In the genomic region with DNA sequence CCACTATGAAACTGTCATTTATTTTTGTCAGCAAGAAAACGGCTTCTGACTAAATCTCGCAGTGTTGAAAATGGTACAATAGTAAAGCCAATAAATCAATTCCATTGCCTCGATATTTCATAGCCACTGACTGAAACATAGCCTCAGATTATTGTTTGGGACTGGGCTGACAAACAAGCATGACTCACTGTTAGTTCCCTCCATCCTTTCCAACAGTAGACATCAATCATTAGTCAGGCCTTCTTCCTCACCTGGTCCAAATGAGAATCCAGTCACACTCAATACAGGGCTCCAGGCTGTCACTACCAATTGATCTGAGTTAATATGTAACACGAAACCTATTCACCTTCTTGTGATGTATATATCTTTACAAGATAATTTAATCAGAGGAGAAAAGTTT, we compare ENCODE assay signal across 19 cellular contexts.
DNase-seq lines count a peak whose midpoint lies in the region; ATAC-seq, FAIRE-seq and TF ChIP-seq lines count a peak whose summit lies in the region.
"Had no signal": no experiment of that assay in that cellular context is flagged by ENCODE, and none has a peak within 500 bp of the region (broad histone marks: within the 10 kb centered on the region; RNA-seq: fewer than 3 reads in every experiment).

No MANE protein-coding gene starts in this region.

- WGBS in thyroid gland, 2 donors, result 91 to 98% methylated on average over 4 of the region's 4 CpGs

- FAIRE-seq in bronchial epithelial cell (lab: Jason Lieb, UNC), result no peak
- FAIRE-seq: A204.1, D721Med, GM12878, HepG2, HTR-8/SVneo had no signal

- no peaks in the 10 kb centered on the region for H3K9me3 ChIP-seq in thyroid gland
- H3K9me3 ChIP-seq: BE2C had no signal

- intact Hi-C loops in thyroid gland (cut with DNase I), result no loop called here

- H3K4me3 ChIP-seq in bronchial epithelial cell (ENCODE audit: low read depth, low read length) (no peak overlapping the region), thyroid gland (replicated peaks in 1 of 3) (no peak overlapping the region)
- H3K4me3 ChIP-seq: GM12878 had no signal

- ATAC-seq in GM18517 (IDR thresholded peaks at IDR 0.05; ENCODE audit: unreplicated experiment), result no peak
- ATAC-seq: GM12878, HepG2 had no signal

- DNase-seq in COLO668 (lab: John Stamatoyannopoulos, UW; ENCODE audit: unreplicated experiment), result peak; percentile 33
- DNase-seq in DMS53 treated with DMSO at 0.1 percent for 48 hours (lab: John Stamatoyannopoulos, UW; ENCODE audit: unreplicated experiment), result peak; percentile 8
- peak; percentile 55 for DNase-seq in NCI-H446 treated with DMSO at 0.1 percent for 48 hours (lab: John Stamatoyannopoulos, UW)
- peak; percentile 8 for DNase-seq in bronchial epithelial cell (ENCODE audit: low read depth)
- DNase-seq in AML-193 (lab: John Stamatoyannopoulos, UW), result no peak
- no peak for DNase-seq in thyroid gland
- DNase-seq: BE2C; CD4-positive, alpha-beta memory T cell; COR-L47; DMS79; GOT3; H9 had no signal

- H3K36me3 ChIP-seq in bronchial epithelial cell (ENCODE audit: control insufficient read depth, insufficient read depth, low read length), result no peaks in the 10 kb centered on the region
- no peaks in the 10 kb centered on the region for H3K36me3 ChIP-seq in thyroid gland
- H3K36me3 ChIP-seq: BE2C had no signal

- H3K4me1 ChIP-seq in thyroid gland, result no peaks in the 10 kb centered on the region

- H3K27me3 ChIP-seq in bronchial epithelial cell (ENCODE audit: control insufficient read depth, insufficient read depth, low read length) (no peaks in the 10 kb centered on the region), thyroid gland (no peaks in the 10 kb centered on the region)
- H3K27me3 ChIP-seq: BE2C had no signal

- H3K27ac ChIP-seq in thyroid gland, result no peak overlapping the region
- H3K27ac ChIP-seq: C4-2B had no signal

- no peak for TF ChIP-seq CTCF in bronchial epithelial cell (IDR thresholded peaks at IDR 0.05; ENCODE audit: insufficient read depth, low read length, severe bottlenecking)
- no peak for TF ChIP-seq CTCF in thyroid gland (IDR thresholded peaks at IDR 0.05)

- TF ChIP-seq POLR2A in thyroid gland (IDR thresholded peaks at IDR 0.05), result no peak

Comparison
In these comparisons a context has a peak if more than half of its experiments do, and no peak if none do; other contexts are left out.
1. DNase-seq: peak in COLO668 (single experiment), DMS53 treated with DMSO at 0.1 percent for 48 hours (single experiment), NCI-H446 treated with DMSO at 0.1 percent for 48 hours (single experiment) and bronchial epithelial cell (single experiment); none in AML-193 (0 of 2) and thyroid gland (0 of 2).